Comparison of ENCODE assay signal across 8 cellular contexts in genomic region chr10:44864637-44865288, GRCh38. TPM values are rescaled to one million over a fixed set of nuclear protein-coding genes. Genes with fewer than 3 reads are reported as not detected.
DNase-seq lines count a peak whose midpoint lies in the region; ATAC-seq and TF ChIP-seq lines count a peak whose summit lies in the region.

No MANE protein-coding gene starts in this region.

- CTCF ChIA-PET in BJ (lab: Yijun Ruan, JAX) = interaction anchor here (0.6 to 4.1 kb wide), 24 partner anchors 7 to 1194 kb away, joined by 3 to 20 read pairs (median 3); no protein-coding TSS in a partner anchor

- H3K27me3 ChIP-seq in BJ (ENCODE audit: control insufficient read depth, insufficient read depth, low read length) = no peaks in the 10 kb centered on the region

- peak; percentile 85 for ATAC-seq in GM19328 (IDR thresholded peaks at IDR 0.05; ENCODE audit: unreplicated experiment)
- ATAC-seq in HG03460 (IDR thresholded peaks at IDR 0.05; ENCODE audit: unreplicated experiment) = peak; percentile 90

- H3K36me3 ChIP-seq in BJ (ENCODE audit: control insufficient read depth, insufficient read depth, low read length) = no peaks in the 10 kb centered on the region

- no peak for DNase-seq in BJ (ENCODE audit: low read depth)
- DNase-seq in NCI-H69 (lab: John Stamatoyannopoulos, UW) = peak; percentile 57
- DNase-seq in activated CD8-positive, alpha-beta memory T cell treated with anti-CD3 and anti-CD28 coated beads for 24 hours = peak; percentile 96
- peak; percentile 77 for DNase-seq in effector CD8-positive, alpha-beta T cell (lab: John Stamatoyannopoulos, UW)
- peak; percentile 90 for DNase-seq in medulla oblongata (ENCODE audit: extremely low spot score)
- DNase-seq in stimulated activated CD4-positive, alpha-beta T cell treated with anti-CD3 and anti-CD28 coated beads, TNF-alpha, amount 100 ng/mL, for 4 hours (ENCODE audit: low read depth in 3 of 3) = peak; percentile 68 to 87 (median 70)

- POLR2A ChIA-PET in BJ (lab: Charles Lee) = no interaction called here

- peak overlapping the region; percentile 57 for H3K4me3 ChIP-seq in BJ (ENCODE audit: low read depth, low read length)

- peak; percentile 94 for TF ChIP-seq CTCF in BJ (IDR thresholded peaks at IDR 0.05; ENCODE audit: insufficient read depth, low read depth, low read length)

RNA-seq across cellular contexts. Expression of gene TMEM72, which starts 46.4 kb away (rescaled TPM):
- polyA plus RNA-seq in BJ (2011; rRNA removed) = not detected in 2 replicates
- not detected in 2 replicates for polyA minus RNA-seq in BJ (2011; rRNA and poly(A)+ RNA removed)
